ENCODE assay signal across 33 cellular contexts in the genomic region with DNA sequence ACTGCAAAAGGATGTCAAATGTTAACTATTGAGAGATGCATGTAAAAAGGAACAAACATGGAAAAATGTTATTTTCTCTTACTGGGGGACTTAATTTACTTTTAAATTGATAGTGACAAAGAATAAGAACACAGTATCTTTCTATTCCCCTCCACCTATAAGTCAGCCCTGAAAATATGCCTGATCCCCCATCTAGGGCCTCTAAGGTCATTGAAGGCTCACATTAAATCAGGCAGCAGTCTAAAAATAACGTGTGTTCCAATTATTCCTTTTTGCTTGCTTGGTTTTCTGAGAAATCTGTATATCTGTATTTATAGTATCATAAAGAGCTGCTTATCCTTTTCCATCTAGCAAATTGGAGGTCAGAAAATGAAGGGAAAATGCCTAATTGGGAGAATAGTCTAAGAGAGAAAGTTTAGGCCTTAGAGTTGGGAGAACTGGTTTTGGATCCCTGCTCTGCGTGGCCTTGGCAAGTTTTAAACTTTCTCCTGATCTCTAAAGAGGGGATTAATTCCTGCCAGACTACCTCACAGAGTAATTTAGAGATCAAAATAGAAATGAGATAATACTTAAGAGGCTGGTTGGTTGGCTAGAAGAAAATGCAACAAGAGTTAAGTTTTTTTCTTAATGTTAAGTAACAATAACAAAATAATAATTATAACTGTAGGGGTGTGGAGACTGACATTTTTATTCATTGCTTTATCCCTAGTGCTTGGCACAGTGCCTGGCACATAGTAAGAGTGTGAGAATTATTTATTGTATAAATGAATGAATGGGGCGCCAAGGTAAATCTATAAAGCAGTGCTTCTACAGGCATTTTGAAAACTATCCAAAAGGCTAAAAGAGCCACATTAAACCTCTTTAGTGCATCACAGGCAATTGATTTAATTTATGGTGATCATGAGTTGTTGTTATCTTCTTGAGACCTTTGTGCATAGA.
DNase-seq lines count a peak whose midpoint lies in the region; ATAC-seq, FAIRE-seq and TF ChIP-seq lines count a peak whose summit lies in the region.
"Had no signal": no experiment of that assay in that cellular context is flagged by ENCODE, and none has a peak within 500 bp of the region (broad histone marks: within the 10 kb centered on the region; RNA-seq: fewer than 3 reads in every experiment).

No MANE protein-coding gene starts in this region.

- DNase-seq in D341Med (ENCODE audit: low spot score) (peak; percentile 51), right atrium auricular region (ENCODE audit: low spot score) (no peak), pancreas (no peak), endodermal cell (no peak), putamen (ENCODE audit: low spot score) (no peak), NCI-H526 (lab: John Stamatoyannopoulos, UW) (no peak)
- DNase-seq: activated CD4-positive, alpha-beta T cell treated with anti-CD3 and anti-CD28 coated beads for 48 hours; activated naive CD4-positive, alpha-beta T cell treated with anti-CD3 and anti-CD28 coated beads, Interleukin-2, amount 50 U/mL, for 16 hours; amygdala; Calu3; dermis blood vessel endothelial cell; DND-41; GM23248; hippocampal formation; Karpas-422; left colon; MV-4-11; NCI-H1436 treated with DMSO at 0.1 percent for 48 hours; NCI-H2081 treated with DMSO at 0.1 percent for 48 hours; NCI-H2227 treated with DMSO at 0.1 percent for 48 hours; NCI-H526 treated with DMSO at 0.1 percent for 48 hours; Peyer's patch; SIG-M5; small intestine; stimulated activated naive B cell treated with anti-CD40 and anti-IgM and Interleukin-4, amounts not matched to agents 10 μg/mL and 1 μg/mL and 100 μg/mL, for 72 hours; T-helper 9 cell; WERI-Rb-1 had no signal

- no peaks in the 10 kb centered on the region for H3K36me3 ChIP-seq in right atrium auricular region
- no peaks in the 10 kb centered on the region for H3K36me3 ChIP-seq in rectal smooth muscle tissue (ENCODE audit: control insufficient read depth, insufficient read depth, low read length)
- H3K36me3 ChIP-seq in pancreas = no peaks in the 10 kb centered on the region
- H3K36me3 ChIP-seq in endodermal cell (ENCODE audit: control insufficient read depth, insufficient read depth, low read length) = no peaks in the 10 kb centered on the region
- H3K36me3 ChIP-seq: gastroesophageal sphincter, Peyer's patch, WERI-Rb-1 had no signal

- H3K4me1 ChIP-seq in right atrium auricular region (peaks cover 0 to 38% of the 10 kb centered on the region in 2 donors), rectal smooth muscle tissue (ENCODE audit: control insufficient read depth, insufficient read depth, low read length) (peaks cover 5% of the 10 kb centered on the region), pancreas (peaks cover 15 to 19% (median 18%) of the 10 kb centered on the region in 3 donors), endodermal cell (ENCODE audit: control insufficient read depth, insufficient read depth, low read length) (peaks cover 7% of the 10 kb centered on the region)

- H3K27me3 Mint-ChIP-seq in brain (no peaks in the 10 kb centered on the region), endodermal cell (ENCODE audit: insufficient read depth) (no peaks in the 10 kb centered on the region)
- H3K27me3 Mint-ChIP-seq: activated T-helper 17 cell treated with anti-CD3 and anti-CD28 coated beads, Interleukin-2, amount 50 U/mL, for 72 hours; stimulated activated naive B cell treated with anti-CD40 and anti-IgM and Interleukin-4, amounts not matched to agents 10 μg/mL and 1 μg/mL and 100 μg/mL, for 72 hours had no signal

- TF ChIP-seq CTCF in brain (conservative IDR thresholded peaks at IDR 0.05) = no peak
- TF ChIP-seq CTCF in right atrium auricular region (IDR thresholded peaks at IDR 0.05) = no peak
- no peak for TF ChIP-seq CTCF in pancreas (IDR thresholded peaks at IDR 0.05)
- no peak for TF ChIP-seq CTCF in endodermal cell (conservative IDR thresholded peaks at IDR 0.05)

- peaks cover 35% of the 10 kb centered on the region for H3K4me1 Mint-ChIP-seq in brain
- H3K4me1 Mint-ChIP-seq in endodermal cell = peaks cover 9% of the 10 kb centered on the region

- H3K36me3 Mint-ChIP-seq in brain = peaks cover 5% of the 10 kb centered on the region
- H3K36me3 Mint-ChIP-seq in endodermal cell (ENCODE audit: low read depth) = no peaks in the 10 kb centered on the region

- H3K27ac ChIP-seq in right atrium auricular region (peak overlapping the region; percentile 47 to 64), rectal smooth muscle tissue (ENCODE audit: low read depth, low read length) (peak overlapping the region; percentile 30), pancreas (no peak overlapping the region), endodermal cell (ENCODE audit: low read depth, low read length) (no peak overlapping the region)
- H3K27ac ChIP-seq: gastroesophageal sphincter, GM23248, Peyer's patch, WERI-Rb-1 had no signal

- H3K27me3 ChIP-seq in right atrium auricular region (no peaks in the 10 kb centered on the region), rectal smooth muscle tissue (ENCODE audit: control insufficient read depth, insufficient read depth, low read length) (no peaks in the 10 kb centered on the region), pancreas (no peaks in the 10 kb centered on the region), endodermal cell (ENCODE audit: control insufficient read depth, insufficient read depth, low read length, poor library complexity, severe bottlenecking) (no peaks in the 10 kb centered on the region)
- H3K27me3 ChIP-seq: gastroesophageal sphincter, Peyer's patch had no signal

- H3K9me3 ChIP-seq in right atrium auricular region = no peaks in the 10 kb centered on the region
- no peaks in the 10 kb centered on the region for H3K9me3 ChIP-seq in pancreas
- H3K9me3 ChIP-seq in endodermal cell (ENCODE audit: control insufficient read depth, low read length) = no peaks in the 10 kb centered on the region
- H3K9me3 ChIP-seq: gastroesophageal sphincter, Peyer's patch had no signal

- 69 to 71% methylated on average over 3 of the region's 3 CpGs for WGBS in pancreas, 2 donors
- WGBS in endodermal cell (ENCODE audit: insufficient coverage in 1 of 2, insufficient read length in 1 of 2), 2 experiments = 80 to 94% methylated on average over 1 to 3 of the region's 3 CpGs

- FAIRE-seq in pancreas (lab: Jason Lieb, UNC) = no peak
- FAIRE-seq: A204.1, HepG2, small intestine had no signal

- no peak overlapping the region for H3K9ac ChIP-seq in rectal smooth muscle tissue (ENCODE audit: low read length)
- no peak overlapping the region for H3K9ac ChIP-seq in endodermal cell (ENCODE audit: extremely low read depth, low read length, poor library complexity, severe bottlenecking)
- H3K9ac ChIP-seq: GM23248 had no signal

- intact Hi-C loops in pancreas (cut with DNase I) = no loop called here

- H3K4me3 Mint-ChIP-seq in brain (no peak overlapping the region), endodermal cell (no peak overlapping the region)
- H3K4me3 Mint-ChIP-seq: activated T-helper 17 cell treated with anti-CD3 and anti-CD28 coated beads, Interleukin-2, amount 50 U/mL, for 72 hours; stimulated activated naive B cell treated with anti-CD40 and anti-IgM and Interleukin-4, amounts not matched to agents 10 μg/mL and 1 μg/mL and 100 μg/mL, for 72 hours had no signal

- H3K27ac Mint-ChIP-seq in brain = peak overlapping the region in 4 of 5 experiments; percentile 1 to 47 (median 34)
- no peak overlapping the region for H3K27ac Mint-ChIP-seq in endodermal cell
- H3K27ac Mint-ChIP-seq: activated T-helper 17 cell treated with anti-CD3 and anti-CD28 coated beads, Interleukin-2, amount 50 U/mL, for 72 hours; stimulated activated naive B cell treated with anti-CD40 and anti-IgM and Interleukin-4, amounts not matched to agents 10 μg/mL and 1 μg/mL and 100 μg/mL, for 72 hours had no signal

- H3K4me3 ChIP-seq in right atrium auricular region (no peak overlapping the region), rectal smooth muscle tissue (ENCODE audit: low read length) (no peak overlapping the region), pancreas (no peak overlapping the region), endodermal cell (ENCODE audit: low read length) (no peak overlapping the region)
- H3K4me3 ChIP-seq: gastroesophageal sphincter, GM23248, Peyer's patch had no signal

- no peak for ATAC-seq in pancreas
- ATAC-seq: activated T-helper 17 cell treated with anti-CD3 and anti-CD28 coated beads, Interleukin-2, amount 50 U/mL, for 72 hours; gastroesophageal sphincter; HepG2; left colon; stimulated activated naive B cell treated with anti-CD40 and anti-IgM and Interleukin-4, amounts not matched to agents 10 μg/mL and 1 μg/mL and 100 μg/mL, for 72 hours had no signal

- H3K9me3 Mint-ChIP-seq in brain = no peaks in the 10 kb centered on the region
- no peaks in the 10 kb centered on the region for H3K9me3 Mint-ChIP-seq in endodermal cell
- H3K9me3 Mint-ChIP-seq: activated T-helper 17 cell treated with anti-CD3 and anti-CD28 coated beads, Interleukin-2, amount 50 U/mL, for 72 hours; stimulated activated naive B cell treated with anti-CD40 and anti-IgM and Interleukin-4, amounts not matched to agents 10 μg/mL and 1 μg/mL and 100 μg/mL, for 72 hours had no signal

Comparison
In these comparisons a context has a peak if more than half of its experiments do, and no peak if none do; other contexts are left out.
1. H3K27ac ChIP-seq: peak in right atrium auricular region (2 of 2) and rectal smooth muscle tissue (single experiment); none in pancreas (0 of 4) and endodermal cell (single experiment).